ENCODE assay signal across 18 cellular contexts in the genomic region with DNA sequence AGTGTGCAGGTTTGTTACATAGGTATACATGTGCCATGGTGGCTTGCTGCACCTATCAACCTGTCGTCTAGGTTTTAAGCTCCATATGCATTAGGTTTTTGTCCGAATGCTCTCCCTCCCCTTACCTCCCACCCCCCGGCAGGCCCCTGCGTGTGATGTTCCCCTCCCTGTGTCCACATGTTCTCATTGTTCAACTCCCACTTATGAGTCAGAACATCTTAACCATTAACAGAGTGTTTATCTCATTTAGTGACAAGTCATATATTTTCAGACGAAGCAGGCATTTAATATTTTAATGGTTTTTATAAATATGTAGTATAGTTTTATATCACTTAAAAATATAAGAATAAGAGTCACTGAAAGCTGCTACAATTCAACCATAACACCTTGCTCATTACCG.
DNase-seq lines count a peak whose midpoint lies in the region; ATAC-seq and TF ChIP-seq lines count a peak whose summit lies in the region.
"Had no signal": no experiment of that assay in that cellular context is flagged by ENCODE, and none has a peak within 500 bp of the region (broad histone marks: within the 10 kb centered on the region; RNA-seq: fewer than 3 reads in every experiment).

No MANE protein-coding gene starts in this region.

- peak overlapping the region; percentile 46 for H3K4me3 ChIP-seq in GM23248
- H3K4me3 ChIP-seq: K562, Peyer's patch had no signal

- peak; percentile 33 for ATAC-seq in omental fat pad (ENCODE audit: low FRiP score)
- ATAC-seq: HCT116, K562 had no signal

- peak; percentile 57 for DNase-seq in GM23248
- DNase-seq in NCI-H460 (ENCODE audit: extremely low read depth, low read depth), result peak; percentile 75
- DNase-seq in fibroblast of gingiva (ENCODE audit: low read depth), result peak; percentile 31
- no peak for DNase-seq in omental fat pad (ENCODE audit: low spot score)
- no peak for DNase-seq in SHP77 (lab: John Stamatoyannopoulos, UW)
- DNase-seq in NCI-H2196 treated with DMSO at 0.1 percent for 48 hours (lab: John Stamatoyannopoulos, UW; ENCODE audit: unreplicated experiment), result no peak
- no peak for DNase-seq in activated CD4-positive, alpha-beta T cell treated with anti-CD3 and anti-CD28 coated beads for 4 hours
- DNase-seq: BE2C; Calu3; CD4-positive, alpha-beta T cell; DMS79 treated with DMSO at 0.1 percent for 48 hours; NCI-H1048; NCI-H2107; NCI-H82; Peyer's patch; SHP77 treated with DMSO at 0.1 percent for 48 hours had no signal

- TF ChIP-seq CTCF in omental fat pad (IDR thresholded peaks at IDR 0.05), result no peak

- H3K9me3 ChIP-seq in GM23248 (ENCODE audit: low read depth), result no peaks in the 10 kb centered on the region
- H3K9me3 ChIP-seq: Peyer's patch had no signal

- H3K9ac ChIP-seq in GM23248, result no peak overlapping the region; the same call in 1 of the 2 replicates

- 19 to 23% methylated on average over 6 of the region's 6 CpGs for WGBS in GM23248 (ENCODE audit: low coverage in 1 of 2, low lambda C conversion rate in 2 of 2, missing lambda C conversion rate in 2 of 2), 2 experiments

- H3K27me3 ChIP-seq in GM23248 (replicated peaks; ENCODE audit: insufficient read depth), result no peaks in the 10 kb centered on the region
- H3K27me3 ChIP-seq: BE2C, Peyer's patch had no signal

- in situ Hi-C loops in GM23248 (cut with MboI), result no loop called here

- peaks cover 15% of the 10 kb centered on the region for H3F3A ChIP-seq in GM23248 (ENCODE audit: insufficient read depth)

- peak overlapping the region; percentile 61 for H3K27ac ChIP-seq in GM23248
- H3K27ac ChIP-seq: Peyer's patch had no signal

- peaks cover 35% of the 10 kb centered on the region for H3K79me2 ChIP-seq in GM23248 (ENCODE audit: insufficient read depth)

- H3K4me1 ChIP-seq in GM23248 (ENCODE audit: insufficient read depth), result peaks cover 18% of the 10 kb centered on the region
- H3K4me1 ChIP-seq: Peyer's patch had no signal

- no peaks in the 10 kb centered on the region for H3K9me2 ChIP-seq in GM23248 (ENCODE audit: insufficient read depth)

- no peaks in the 10 kb centered on the region; the same call in 1 of the 2 replicates for H4K20me1 ChIP-seq in GM23248 (ENCODE audit: insufficient read depth)

- no peak overlapping the region for H2AFZ ChIP-seq in GM23248

- H3K36me3 ChIP-seq in GM23248 (ENCODE audit: low read depth), result no peaks in the 10 kb centered on the region
- H3K36me3 ChIP-seq: BE2C, Peyer's patch had no signal

- H3K4me2 ChIP-seq in GM23248 (ENCODE audit: unreplicated experiment), result peak overlapping the region; percentile 72

Comparison
In these comparisons a context has a peak if more than half of its experiments do, and no peak if none do; other contexts are left out.
1. DNase-seq: peak in GM23248 (single experiment), NCI-H460 (single experiment) and fibroblast of gingiva (single experiment); none in omental fat pad (single experiment), SHP77 (0 of 2), NCI-H2196 treated with DMSO at 0.1 percent for 48 hours (single experiment) and activated CD4-positive, alpha-beta T cell treated with anti-CD3 and anti-CD28 coated beads for 4 hours (0 of 2).